ENCODE assay signal across 8 cellular contexts in the genomic region with DNA sequence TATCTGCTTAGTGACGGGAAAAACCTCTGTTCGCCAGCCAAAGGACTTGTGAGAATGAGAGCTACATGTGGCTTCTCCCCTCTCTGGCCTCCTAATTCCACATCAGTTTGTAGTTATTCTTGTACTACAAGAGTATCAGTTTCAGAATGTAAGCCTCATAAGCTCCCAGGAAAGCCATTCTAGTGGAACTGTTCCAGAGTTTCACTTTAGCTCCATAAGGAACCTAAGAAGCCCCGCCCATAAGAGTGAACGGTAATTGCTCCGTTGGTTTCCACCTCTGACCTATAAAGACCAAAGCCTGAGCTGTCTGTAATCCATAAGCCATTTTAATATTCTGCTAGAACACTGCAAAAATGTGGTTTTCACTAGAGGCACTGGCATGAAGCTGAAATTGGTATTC. TPM values are rescaled to one million over a fixed set of nuclear protein-coding genes. Genes with fewer than 3 reads are reported as not detected.
DNase-seq lines count a peak whose midpoint lies in the region; ATAC-seq, FAIRE-seq and TF ChIP-seq lines count a peak whose summit lies in the region.

No MANE protein-coding gene starts in this region.

- no peak overlapping the region for H2AK5ac ChIP-seq in mesenchymal stem cell (ENCODE audit: low read length, severe bottlenecking)

- intact Hi-C loops in adrenal gland (cut with DNase I), result no loop called here

- no peaks in the 10 kb centered on the region for H3K27me3 Mint-ChIP-seq in stimulated activated naive CD8-positive, alpha-beta T cell treated with anti-CD3 and anti-CD28 coated beads, Interleukin-15, amount 100 ng/mL, for 72 hours

- no peak overlapping the region for H3K4me2 ChIP-seq in mesenchymal stem cell (ENCODE audit: low read length, poor library complexity, severe bottlenecking)

- H2BK120ac ChIP-seq in mesenchymal stem cell (ENCODE audit: low read depth, low read length), result no peak overlapping the region

- no peak overlapping the region for H2BK15ac ChIP-seq in mesenchymal stem cell (ENCODE audit: low read depth, poor library complexity, severe bottlenecking)

- 63% methylated on average over 5 of the region's 5 CpGs for WGBS in mesenchymal stem cell
- 57 to 78% (median 68%) methylated on average over 5 of the region's 5 CpGs for WGBS in adrenal gland, 4 donors

- no peak for TF ChIP-seq POLR2A in adrenal gland (IDR thresholded peaks at IDR 0.05)

- in situ Hi-C loops in ACHN (cut with HindIII; ENCODE audit: low pct_ligation_motif_present, low pct_unique_long_range_greater_than_20kb, low sequenced_read_pairs), result no loop called here

- no peak for TF ChIP-seq CTCF in HFF-Myc (IDR thresholded peaks at IDR 0.05; ENCODE audit: low read depth, low read length, missing control alignments)
- no peak for TF ChIP-seq CTCF in adrenal gland (IDR thresholded peaks at IDR 0.05)

- H2AFZ ChIP-seq in mesenchymal stem cell (ENCODE audit: low read depth, low read length), result no peak overlapping the region

- no peak overlapping the region for H3K4ac ChIP-seq in mesenchymal stem cell (ENCODE audit: low read depth in 1 of 2, low read length in 2 of 2)

- H3K27ac ChIP-seq in mesenchymal stem cell (ENCODE audit: low read length, poor library complexity, severe bottlenecking), result no peak overlapping the region
- no peak overlapping the region for H3K27ac ChIP-seq in adrenal gland

- peaks cover 22% of the 10 kb centered on the region for H3K79me1 ChIP-seq in mesenchymal stem cell (replicated peaks; ENCODE audit: low read length, poor library complexity, severe bottlenecking)

- peak; percentile 89 for DNase-seq in ACHN
- peak; percentile 90 for DNase-seq in HFF-Myc (ENCODE audit: extremely low read depth, low read depth)
- peak; percentile 45 for DNase-seq in mesenchymal stem cell
- no peak for DNase-seq in NOMO-1 treated with DMSO at 0.1 percent for 48 hours (lab: John Stamatoyannopoulos, UW; ENCODE audit: unreplicated experiment)
- DNase-seq in central memory CD4-positive, alpha-beta T cell, result no peak
- DNase-seq in stimulated activated naive CD8-positive, alpha-beta T cell treated with anti-CD3 and anti-CD28 coated beads, Interleukin-15, amount 100 ng/mL, for 72 hours, result no peak
- no peak for DNase-seq in adrenal gland

- no peak overlapping the region for H4K91ac ChIP-seq in mesenchymal stem cell (ENCODE audit: low read length)

- no peak overlapping the region for H2BK12ac ChIP-seq in mesenchymal stem cell (ENCODE audit: low read length in 2 of 2)

- H3K9me3 ChIP-seq in mesenchymal stem cell (ENCODE audit: control insufficient read depth, low read length), result no peaks in the 10 kb centered on the region
- H3K9me3 ChIP-seq in adrenal gland (replicated peaks in 1 of 3), result no peaks in the 10 kb centered on the region

- no peaks in the 10 kb centered on the region for H3K27me3 ChIP-seq in mesenchymal stem cell (ENCODE audit: control insufficient read depth in 1 of 2, insufficient read depth in 1 of 2, low read length in 2 of 2)
- H3K27me3 ChIP-seq in adrenal gland, result no peaks in the 10 kb centered on the region

- no peaks in the 10 kb centered on the region for H3K9me3 Mint-ChIP-seq in stimulated activated naive CD8-positive, alpha-beta T cell treated with anti-CD3 and anti-CD28 coated beads, Interleukin-15, amount 100 ng/mL, for 72 hours

- H3K4me3 Mint-ChIP-seq in stimulated activated naive CD8-positive, alpha-beta T cell treated with anti-CD3 and anti-CD28 coated beads, Interleukin-15, amount 100 ng/mL, for 72 hours, result peak overlapping the region in 1 of 2 donors; percentile 18

- H3K4me1 ChIP-seq in mesenchymal stem cell (ENCODE audit: control insufficient read depth, insufficient read depth, low read depth, low read length) (peaks cover 2% of the 10 kb centered on the region), adrenal gland (replicated peaks in 1 of 2) (peaks cover 0 to 42% of the 10 kb centered on the region in 2 donors)

- no peak overlapping the region for H4K8ac ChIP-seq in mesenchymal stem cell (ENCODE audit: low read length)

- H2BK5ac ChIP-seq in mesenchymal stem cell (ENCODE audit: low read depth, low read length, poor library complexity, severe bottlenecking), result no peak overlapping the region

- H3K36me3 ChIP-seq in mesenchymal stem cell (ENCODE audit: control insufficient read depth in 1 of 2, insufficient read depth in 2 of 2, low read depth in 1 of 2, low read length in 2 of 2), result no peaks in the 10 kb centered on the region
- H3K36me3 ChIP-seq in adrenal gland (replicated peaks in 1 of 2), result no peaks in the 10 kb centered on the region

- no peak for ATAC-seq in stimulated activated naive CD8-positive, alpha-beta T cell treated with anti-CD3 and anti-CD28 coated beads, Interleukin-15, amount 100 ng/mL, for 72 hours

- no peak overlapping the region for H3K4me3 ChIP-seq in HFF-Myc (replicated peaks; ENCODE audit: low read depth, low read length)
- peak overlapping the region in 1 of 2 experiments; percentile 56 for H3K4me3 ChIP-seq in mesenchymal stem cell (ENCODE audit: insufficient read depth in 1 of 2, low read depth in 1 of 2, low read length in 2 of 2)
- no peak overlapping the region for H3K4me3 ChIP-seq in adrenal gland

- H3K4me1 Mint-ChIP-seq in stimulated activated naive CD8-positive, alpha-beta T cell treated with anti-CD3 and anti-CD28 coated beads, Interleukin-15, amount 100 ng/mL, for 72 hours, result peaks cover 57% of the 10 kb centered on the region

- peak overlapping the region in 1 of 2 donors; percentile 41 for H3K27ac Mint-ChIP-seq in stimulated activated naive CD8-positive, alpha-beta T cell treated with anti-CD3 and anti-CD28 coated beads, Interleukin-15, amount 100 ng/mL, for 72 hours

- no peak overlapping the region for H3K18ac ChIP-seq in mesenchymal stem cell (ENCODE audit: low read depth in 1 of 2, low read length in 2 of 2)

- peak; percentile 55 for FAIRE-seq in colon (lab: Jason Lieb, UNC)

- no peak overlapping the region for H3K23ac ChIP-seq in mesenchymal stem cell (ENCODE audit: low read length in 2 of 2)

- peak overlapping the region; percentile 23 for H3K9ac ChIP-seq in mesenchymal stem cell (ENCODE audit: low read length)

- H3K14ac ChIP-seq in mesenchymal stem cell (ENCODE audit: low read length in 2 of 2), result no peak overlapping the region

RNA-seq across cellular contexts. Expression of a gene that starts 53.0 kb away (rescaled TPM):
- 8.4 TPM for polyA plus RNA-seq in mesenchymal stem cell (2013, experiment 1 of 2)
- 8.2 TPM for polyA plus RNA-seq in mesenchymal stem cell (2013, experiment 2 of 2)
- 100 to 1,000 TPM in 1 of 8 donors, 10 to 100 TPM in 7; 14.6 to 176 (median 31.5) TPM for total RNA-seq in adrenal gland
- 10 to 100 TPM; 11.7 to 21.6 (median 11.9) TPM for polyA plus RNA-seq in adrenal gland

Comparison
In these comparisons a context has a peak if more than half of its experiments do, and no peak if none do; other contexts are left out.
1. DNase-seq: peak in ACHN (single experiment), HFF-Myc (single experiment) and mesenchymal stem cell (single experiment); none in NOMO-1 treated with DMSO at 0.1 percent for 48 hours (single experiment), central memory CD4-positive, alpha-beta T cell (single experiment), stimulated activated naive CD8-positive, alpha-beta T cell treated with anti-CD3 and anti-CD28 coated beads, Interleukin-15, amount 100 ng/mL, for 72 hours (0 of 2) and adrenal gland (0 of 7).